In the genomic region with DNA sequence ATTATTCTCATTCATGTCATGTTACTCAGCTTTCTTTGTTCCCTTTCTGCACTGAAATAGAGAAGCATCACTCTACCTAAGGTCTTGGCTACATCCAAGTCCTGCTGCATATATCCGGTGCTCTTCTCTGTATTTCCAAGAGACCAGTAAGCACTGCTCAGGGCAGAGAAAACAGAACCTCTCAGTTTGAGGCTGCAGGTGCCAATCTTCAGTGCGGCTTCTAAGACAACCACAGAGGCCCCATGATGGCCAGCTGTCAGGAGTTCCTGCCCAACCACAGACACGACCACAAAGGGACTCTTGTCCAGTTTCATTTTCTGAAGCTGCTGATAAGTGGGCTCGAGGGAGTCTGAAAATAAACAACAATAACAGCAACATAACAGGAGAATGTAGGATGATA, we compare ENCODE assay signal across 11 cellular contexts.
DNase-seq lines count a peak whose midpoint lies in the region; ATAC-seq and TF ChIP-seq lines count a peak whose summit lies in the region.
"Had no signal": no experiment of that assay in that cellular context is flagged by ENCODE, and none has a peak within 500 bp of the region (broad histone marks: within the 10 kb centered on the region; RNA-seq: fewer than 3 reads in every experiment).

No MANE protein-coding gene starts in this region.

- no peak overlapping the region for H3K4me3 Mint-ChIP-seq in activated naive CD4-positive, alpha-beta T cell treated with anti-CD3 and anti-CD28 coated beads, Interleukin-2, amount 10 ng/mL, durations not matched to agents 7 days and 5 days
- H3K4me3 Mint-ChIP-seq in activated CD4-positive, alpha-beta T cell treated with anti-CD3 and anti-CD28 coated beads for 36 hours: no peak overlapping the region
- no peak overlapping the region for H3K4me3 Mint-ChIP-seq in CD8-positive, alpha-beta T cell
- H3K4me3 Mint-ChIP-seq: activated T-helper 1 cell treated with anti-CD3 and anti-CD28 coated beads, Interleukin-12 subunit alpha, Interleukin-12 subunit beta, Interleukin-2, Interleukin-4 antibody, amounts not matched to agents 30 ng/mL and 10 ng/mL and 1 ng/mL, durations not matched to agents 14 hours and 24 hours and 36 hours had no signal

- no peaks in the 10 kb centered on the region for H3K9me3 ChIP-seq in Loucy (ENCODE audit: insufficient read depth, low read depth, low read length)
- no peaks in the 10 kb centered on the region for H3K9me3 ChIP-seq in CD8-positive, alpha-beta T cell (ENCODE audit: low read length)
- H3K9me3 ChIP-seq: ovary had no signal

- no peaks in the 10 kb centered on the region for H3K27me3 Mint-ChIP-seq in activated naive CD4-positive, alpha-beta T cell treated with anti-CD3 and anti-CD28 coated beads, Interleukin-2, amount 10 ng/mL, durations not matched to agents 7 days and 5 days
- H3K27me3 Mint-ChIP-seq in activated CD4-positive, alpha-beta T cell treated with anti-CD3 and anti-CD28 coated beads for 36 hours: no peaks in the 10 kb centered on the region
- H3K27me3 Mint-ChIP-seq in CD8-positive, alpha-beta T cell (ENCODE audit: low read depth): peaks cover 3% of the 10 kb centered on the region

- peaks cover 29% of the 10 kb centered on the region for H3K4me1 ChIP-seq in Loucy (ENCODE audit: insufficient read depth, low read length, poor library complexity, severe bottlenecking)
- H3K4me1 ChIP-seq in CD8-positive, alpha-beta T cell (ENCODE audit: insufficient read depth, low read length): no peaks in the 10 kb centered on the region

- H3K9ac ChIP-seq in Loucy (ENCODE audit: low read depth, low read length, poor library complexity, severe bottlenecking): no peak overlapping the region

- no peak overlapping the region for H2AFZ ChIP-seq in Loucy (ENCODE audit: low read length)

- no peaks in the 10 kb centered on the region for H3K27me3 ChIP-seq in Loucy (ENCODE audit: insufficient read depth, low read length, poor library complexity, severe bottlenecking)
- H3K27me3 ChIP-seq in CD8-positive, alpha-beta T cell (ENCODE audit: insufficient read depth, low read length): no peaks in the 10 kb centered on the region
- H3K27me3 ChIP-seq: ovary had no signal

- peak overlapping the region; percentile 38 for H3K4me3 ChIP-seq in Loucy (ENCODE audit: low read length, poor library complexity, severe bottlenecking)
- no peak overlapping the region for H3K4me3 ChIP-seq in fibroblast of villous mesenchyme (ENCODE audit: low read depth, low read length)
- no peak overlapping the region for H3K4me3 ChIP-seq in CD8-positive, alpha-beta T cell (ENCODE audit: low read depth, low read length)
- H3K4me3 ChIP-seq: ovary had no signal

- peak overlapping the region; percentile 66 for H3K4me2 ChIP-seq in Loucy (ENCODE audit: low read depth, low read length, poor library complexity, severe bottlenecking)

- no peak for TF ChIP-seq CTCF in Loucy (conservative IDR thresholded peaks at IDR 0.05; ENCODE audit: low read length)
- TF ChIP-seq CTCF in fibroblast of villous mesenchyme (IDR thresholded peaks at IDR 0.05; ENCODE audit: insufficient read depth, low read depth, low read length): no peak
- TF ChIP-seq CTCF in CD8-positive, alpha-beta T cell (IDR thresholded peaks at IDR 0.05): no peak

- CTCF ChIA-PET in activated naive CD4-positive, alpha-beta T cell treated with anti-CD3 and anti-CD28 coated beads, Interleukin-2, amount 10 ng/mL, durations not matched to agents 7 days and 5 days (lab: Charles Lee): no interaction called here
- CTCF ChIA-PET in activated CD4-positive, alpha-beta T cell treated with anti-CD3 and anti-CD28 coated beads for 36 hours (lab: Charles Lee): no interaction called here
- CTCF ChIA-PET in CD8-positive, alpha-beta T cell (lab: Charles Lee): no interaction called here

- peak; percentile 20 for DNase-seq in activated naive CD4-positive, alpha-beta T cell treated with anti-CD3 and anti-CD28 coated beads, Interleukin-2, amount 10 ng/mL, durations not matched to agents 7 days and 5 days
- no peak for DNase-seq in activated naive CD4-positive, alpha-beta T cell treated with anti-CD3 and anti-CD28 coated beads, Interleukin-2, amount 50 U/mL, for 16 hours
- DNase-seq in fibroblast of villous mesenchyme (ENCODE audit: low read depth): peak; percentile 21
- DNase-seq in activated CD4-positive, alpha-beta T cell treated with anti-CD3 and anti-CD28 coated beads for 36 hours: no peak
- no peak for DNase-seq in stimulated activated CD4-positive, alpha-beta T cell treated with anti-CD3 and anti-CD28 coated beads, Interleukin-2, amount 100 ng/mL, for 48 hours
- no peak for DNase-seq in CD8-positive, alpha-beta T cell
- DNase-seq: NCI-H1694, ovary had no signal

- H3F3A ChIP-seq in Loucy (ENCODE audit: low read depth): no peaks in the 10 kb centered on the region

- H3K27ac ChIP-seq in CD8-positive, alpha-beta T cell (ENCODE audit: low read depth, low read length): no peak overlapping the region
- H3K27ac ChIP-seq: ovary had no signal

- no peaks in the 10 kb centered on the region for H3K36me3 Mint-ChIP-seq in activated naive CD4-positive, alpha-beta T cell treated with anti-CD3 and anti-CD28 coated beads, Interleukin-2, amount 10 ng/mL, durations not matched to agents 7 days and 5 days
- H3K36me3 Mint-ChIP-seq in activated CD4-positive, alpha-beta T cell treated with anti-CD3 and anti-CD28 coated beads for 36 hours (ENCODE audit: low read depth): no peaks in the 10 kb centered on the region
- no peaks in the 10 kb centered on the region for H3K36me3 Mint-ChIP-seq in CD8-positive, alpha-beta T cell

- H3K9me3 Mint-ChIP-seq in activated naive CD4-positive, alpha-beta T cell treated with anti-CD3 and anti-CD28 coated beads, Interleukin-2, amount 10 ng/mL, durations not matched to agents 7 days and 5 days: no peaks in the 10 kb centered on the region
- no peaks in the 10 kb centered on the region for H3K9me3 Mint-ChIP-seq in activated CD4-positive, alpha-beta T cell treated with anti-CD3 and anti-CD28 coated beads for 36 hours (ENCODE audit: low read depth)
- no peaks in the 10 kb centered on the region for H3K9me3 Mint-ChIP-seq in CD8-positive, alpha-beta T cell
- H3K9me3 Mint-ChIP-seq: activated T-helper 1 cell treated with anti-CD3 and anti-CD28 coated beads, Interleukin-12 subunit alpha, Interleukin-12 subunit beta, Interleukin-2, Interleukin-4 antibody, amounts not matched to agents 30 ng/mL and 10 ng/mL and 1 ng/mL, durations not matched to agents 14 hours and 24 hours and 36 hours had no signal

- H4K20me1 ChIP-seq in Loucy (ENCODE audit: insufficient read depth, low read length, poor library complexity, severe bottlenecking): peaks cover 46% of the 10 kb centered on the region

- H3K4me1 Mint-ChIP-seq in activated naive CD4-positive, alpha-beta T cell treated with anti-CD3 and anti-CD28 coated beads, Interleukin-2, amount 10 ng/mL, durations not matched to agents 7 days and 5 days: peaks cover 21% of the 10 kb centered on the region
- peaks cover 10% of the 10 kb centered on the region for H3K4me1 Mint-ChIP-seq in activated CD4-positive, alpha-beta T cell treated with anti-CD3 and anti-CD28 coated beads for 36 hours
- no peaks in the 10 kb centered on the region for H3K4me1 Mint-ChIP-seq in CD8-positive, alpha-beta T cell (ENCODE audit: low read depth)

- peaks cover 51% of the 10 kb centered on the region; the same call in 1 of the 2 replicates for H3K36me3 ChIP-seq in Loucy (ENCODE audit: insufficient read depth, low read length)
- no peaks in the 10 kb centered on the region for H3K36me3 ChIP-seq in CD8-positive, alpha-beta T cell (ENCODE audit: insufficient read depth, low read length)
- H3K36me3 ChIP-seq: ovary had no signal

- ATAC-seq in activated CD4-positive, alpha-beta T cell treated with anti-CD3 and anti-CD28 coated beads for 36 hours: no peak
- ATAC-seq in GM18505 (IDR thresholded peaks at IDR 0.05; ENCODE audit: unreplicated experiment): no peak
- ATAC-seq in CD8-positive, alpha-beta T cell: no peak

- H3K9me2 ChIP-seq in Loucy (replicated peaks; ENCODE audit: low read depth, low read length): no peaks in the 10 kb centered on the region

- POLR2A ChIA-PET in activated CD4-positive, alpha-beta T cell treated with anti-CD3 and anti-CD28 coated beads for 36 hours (lab: Charles Lee): no interaction called here
- POLR2A ChIA-PET in CD8-positive, alpha-beta T cell (lab: Charles Lee): no interaction called here

- TF ChIP-seq POLR2A in GM18505 (IDR thresholded peaks at IDR 0.05; ENCODE audit: borderline replicate concordance, extremely low read depth, insufficient read depth, insufficient read length): no peak

- H3K27ac Mint-ChIP-seq in activated naive CD4-positive, alpha-beta T cell treated with anti-CD3 and anti-CD28 coated beads, Interleukin-2, amount 10 ng/mL, durations not matched to agents 7 days and 5 days: no peak overlapping the region
- no peak overlapping the region for H3K27ac Mint-ChIP-seq in activated CD4-positive, alpha-beta T cell treated with anti-CD3 and anti-CD28 coated beads for 36 hours
- no peak overlapping the region for H3K27ac Mint-ChIP-seq in CD8-positive, alpha-beta T cell
- H3K27ac Mint-ChIP-seq: activated T-helper 1 cell treated with anti-CD3 and anti-CD28 coated beads, Interleukin-12 subunit alpha, Interleukin-12 subunit beta, Interleukin-2, Interleukin-4 antibody, amounts not matched to agents 30 ng/mL and 10 ng/mL and 1 ng/mL, durations not matched to agents 14 hours and 24 hours and 36 hours had no signal

- intact Hi-C loops in activated CD4-positive, alpha-beta T cell treated with anti-CD3 and anti-CD28 coated beads for 36 hours (cut with DNase I, micrococcal nuclease): no loop called here
- intact Hi-C loops in CD8-positive, alpha-beta T cell (cut with DNase I, micrococcal nuclease): no loop called here

- H3K79me2 ChIP-seq in Loucy (ENCODE audit: insufficient read depth, low read length): peaks cover 75% of the 10 kb centered on the region

Comparison
In these comparisons a context has a peak if more than half of its experiments do, and no peak if none do; other contexts are left out.
1. DNase-seq: peak in activated naive CD4-positive, alpha-beta T cell treated with anti-CD3 and anti-CD28 coated beads, Interleukin-2, amount 10 ng/mL, durations not matched to agents 7 days and 5 days (single experiment) and fibroblast of villous mesenchyme (single experiment); none in activated naive CD4-positive, alpha-beta T cell treated with anti-CD3 and anti-CD28 coated beads, Interleukin-2, amount 50 U/mL, for 16 hours (single experiment), activated CD4-positive, alpha-beta T cell treated with anti-CD3 and anti-CD28 coated beads for 36 hours (single experiment), stimulated activated CD4-positive, alpha-beta T cell treated with anti-CD3 and anti-CD28 coated beads, Interleukin-2, amount 100 ng/mL, for 48 hours (0 of 2) and CD8-positive, alpha-beta T cell (0 of 7).